8 cellular contexts compared by ENCODE assay signal in the genomic region with DNA sequence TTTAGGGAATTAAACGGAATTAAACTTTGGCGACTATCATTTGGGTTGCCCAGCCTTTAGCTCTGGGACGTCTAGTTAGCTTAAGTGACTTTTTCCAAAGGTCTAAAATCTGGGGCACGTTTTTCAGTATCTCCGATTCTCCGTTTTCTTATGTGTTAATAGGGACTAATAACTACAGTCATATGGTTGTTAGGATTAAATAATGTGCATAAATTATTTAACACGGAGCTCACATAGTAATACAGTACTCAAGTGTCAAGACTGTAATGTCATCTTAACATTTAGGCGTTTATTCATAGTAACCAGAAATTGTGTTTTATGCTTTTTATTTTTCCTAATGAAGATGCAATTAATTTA. TPM values are rescaled to one million over a fixed set of nuclear protein-coding genes. Genes with fewer than 3 reads are reported as not detected.
A peak's percentile ranks its signal among the peaks of the same experiment; 100 is the strongest.
DNase-seq lines count a peak whose midpoint lies in the region; ATAC-seq and TF ChIP-seq lines count a peak whose summit lies in the region.

No MANE protein-coding gene starts in this region.

- peak overlapping the region; percentile 95 for H3K27ac Mint-ChIP-seq in activated naive CD4-positive, alpha-beta T cell treated with anti-CD3 and anti-CD28 coated beads, Interleukin-2, amount 50 U/mL, for 24 hours
- peak overlapping the region; percentile 16 to 95 for H3K27ac Mint-ChIP-seq in activated naive CD4-positive, alpha-beta T cell treated with anti-CD3 and anti-CD28 coated beads, Interleukin-2, amount 50 U/mL, for 72 hours

- no peaks in the 10 kb centered on the region for H3K9me3 Mint-ChIP-seq in activated naive CD4-positive, alpha-beta T cell treated with anti-CD3 and anti-CD28 coated beads, Interleukin-2, amount 50 U/mL, for 24 hours
- no peaks in the 10 kb centered on the region for H3K9me3 Mint-ChIP-seq in activated naive CD4-positive, alpha-beta T cell treated with anti-CD3 and anti-CD28 coated beads, Interleukin-2, amount 50 U/mL, for 72 hours

- no peaks in the 10 kb centered on the region for H3K27me3 ChIP-seq in kidney epithelial cell (ENCODE audit: control insufficient read depth, insufficient read depth, low read length)
- no peaks in the 10 kb centered on the region for H3K27me3 ChIP-seq in upper lobe of left lung

- no peak for TF ChIP-seq CTCF in kidney epithelial cell (IDR thresholded peaks at IDR 0.05; ENCODE audit: insufficient read depth, low read length, poor library complexity, severe bottlenecking)
- no peak for TF ChIP-seq CTCF in upper lobe of left lung (IDR thresholded peaks at IDR 0.05)

- no peak for TF ChIP-seq POLR2A in upper lobe of left lung (IDR thresholded peaks at IDR 0.05)

- WGBS in upper lobe of left lung, 2 donors, result 4 to 6% methylated on average over 8 of the region's 8 CpGs

- H3K4me3 ChIP-seq in kidney epithelial cell (ENCODE audit: low read depth, low read length), result peak overlapping the region; percentile 77
- peak overlapping the region; percentile 50 to 80 (median 70) for H3K4me3 ChIP-seq in upper lobe of left lung

- H3K36me3 Mint-ChIP-seq in activated naive CD4-positive, alpha-beta T cell treated with anti-CD3 and anti-CD28 coated beads, Interleukin-2, amount 50 U/mL, for 24 hours, result no peaks in the 10 kb centered on the region
- H3K36me3 Mint-ChIP-seq in activated naive CD4-positive, alpha-beta T cell treated with anti-CD3 and anti-CD28 coated beads, Interleukin-2, amount 50 U/mL, for 72 hours, result peaks cover 18% of the 10 kb centered on the region in 2 donors

- H3K4me1 ChIP-seq in upper lobe of left lung, result peaks cover 8 to 12% (median 10%) of the 10 kb centered on the region in 4 donors

- H3K9me3 ChIP-seq in upper lobe of left lung, result no peaks in the 10 kb centered on the region

- DNase-seq in activated naive CD4-positive, alpha-beta T cell (lab: John Stamatoyannopoulos, UW), result no peak
- no peak for DNase-seq in activated naive CD4-positive, alpha-beta T cell treated with anti-CD3 and anti-CD28 coated beads, Interleukin-2, amount 50 U/mL, for 72 hours (ENCODE audit: low spot score in 2 of 2)
- DNase-seq in kidney epithelial cell (ENCODE audit: low read depth), result no peak
- no peak for DNase-seq in upper lobe of left lung
- DNase-seq in NCI-H2171 (lab: John Stamatoyannopoulos, UW), result no peak
- no peak for DNase-seq in SKM-1 (lab: John Stamatoyannopoulos, UW; ENCODE audit: unreplicated experiment)

- H3K36me3 ChIP-seq in kidney epithelial cell (ENCODE audit: control insufficient read depth, insufficient read depth, low read length) (peaks cover 2% of the 10 kb centered on the region), upper lobe of left lung (peaks cover 0 to 24% (median 0%) of the 10 kb centered on the region in 4 donors)

- no peak for ATAC-seq in activated naive CD4-positive, alpha-beta T cell treated with anti-CD3 and anti-CD28 coated beads, Interleukin-2, amount 50 U/mL, for 72 hours
- ATAC-seq in upper lobe of left lung (ENCODE audit: low FRiP score in 2 of 2), result no peak
- no peak for ATAC-seq in HG03432 (IDR thresholded peaks at IDR 0.05; ENCODE audit: unreplicated experiment)

- no peak for TF ChIP-seq EP300 in upper lobe of left lung (IDR thresholded peaks at IDR 0.05)

- H3K4me1 Mint-ChIP-seq in activated naive CD4-positive, alpha-beta T cell treated with anti-CD3 and anti-CD28 coated beads, Interleukin-2, amount 50 U/mL, for 24 hours, result peaks cover 16% of the 10 kb centered on the region

- H3K27me3 Mint-ChIP-seq in activated naive CD4-positive, alpha-beta T cell treated with anti-CD3 and anti-CD28 coated beads, Interleukin-2, amount 50 U/mL, for 24 hours, result no peaks in the 10 kb centered on the region

- H3K4me3 Mint-ChIP-seq in activated naive CD4-positive, alpha-beta T cell treated with anti-CD3 and anti-CD28 coated beads, Interleukin-2, amount 50 U/mL, for 24 hours, result peak overlapping the region; percentile 88

- H3K27ac ChIP-seq in upper lobe of left lung, result peak overlapping the region; percentile 43 to 84 (median 75)

RNA-seq across cellular contexts. Expression of gene CCNA2, which starts 0.5 kb away (rescaled TPM):
- total RNA-seq in activated naive CD4-positive, alpha-beta T cell treated with anti-CD3 and anti-CD28 coated beads, Interleukin-2, amount 50 U/mL, for 72 hours, result 100 to 1,000 TPM; 105 to 125 TPM
- 7.2 and 9.2 TPM in 2 replicates for total RNA-seq in kidney epithelial cell
- 1 to 10 TPM; 1.4 to 4.2 (median 2.5) TPM for total RNA-seq in upper lobe of left lung

RNA-seq across cellular contexts. Expression of gene EXOSC9, which starts 23.0 kb away (rescaled TPM):
- total RNA-seq in activated naive CD4-positive, alpha-beta T cell treated with anti-CD3 and anti-CD28 coated beads, Interleukin-2, amount 50 U/mL, for 72 hours, result 10 to 100 TPM; 66.3 to 75.4 TPM
- total RNA-seq in kidney epithelial cell (27.9 and 39.2 TPM in 2 replicates), upper lobe of left lung (10 to 100 TPM; 10.1 to 40.9 (median 17.4) TPM)

RNA-seq across cellular contexts. Expression of gene BBS7, which starts 46.1 kb away (rescaled TPM):
- 10 to 100 TPM; 13.9 to 17.6 TPM for total RNA-seq in activated naive CD4-positive, alpha-beta T cell treated with anti-CD3 and anti-CD28 coated beads, Interleukin-2, amount 50 U/mL, for 72 hours
- total RNA-seq in kidney epithelial cell (15.5 and 31.5 TPM in 2 replicates), upper lobe of left lung (10 to 100 TPM in 3 of 6 donors, 1 to 10 TPM in 3; 7.3 to 13.2 (median 9.9) TPM)

RNA-seq across cellular contexts. Expression of gene SMIM43, which starts 59.2 kb away (rescaled TPM):
- not detected for total RNA-seq in activated naive CD4-positive, alpha-beta T cell treated with anti-CD3 and anti-CD28 coated beads, Interleukin-2, amount 50 U/mL, for 72 hours
- total RNA-seq in kidney epithelial cell, result not detected in 2 replicates
- total RNA-seq in upper lobe of left lung, result not detected

Comparison
In these comparisons a context has a peak if more than half of its experiments do, and no peak if none do; other contexts are left out.
1. RNA of gene CCNA2, which starts 0.5 kb away (total RNA-seq): 105 to 125 TPM in activated naive CD4-positive, alpha-beta T cell treated with anti-CD3 and anti-CD28 coated beads, Interleukin-2, amount 50 U/mL, for 72 hours; 7.2 to 9.2 TPM in kidney epithelial cell and 1.4 to 4.2 TPM in upper lobe of left lung; every median in the first group is over 10 times any median in the second.